In genomic region chr1:29793653-29794348, GRCh38 we compare ENCODE assay signal across 9 cellular contexts.
A peak's percentile ranks its signal among the peaks of the same experiment; 100 is the strongest.
DNase-seq lines count a peak whose midpoint lies in the region; ATAC-seq and TF ChIP-seq lines count a peak whose summit lies in the region.
"Had no signal": no experiment of that assay in that cellular context is flagged by ENCODE, and none has a peak within 500 bp of the region (broad histone marks: within the 10 kb centered on the region; RNA-seq: fewer than 3 reads in every experiment).

No MANE protein-coding gene starts in this region.

- H3K4me3 Mint-ChIP-seq in activated CD4-positive, alpha-beta T cell treated with anti-CD3 and anti-CD28 coated beads, Interleukin-2, amount 10 ng/mL, durations not matched to agents 24 days and 14 days: no peak overlapping the region
- no peak overlapping the region for H3K4me3 Mint-ChIP-seq in activated CD4-positive, alpha-beta T cell treated with anti-CD3 and anti-CD28 coated beads for 36 hours
- H3K4me3 Mint-ChIP-seq in Calu3 (ENCODE audit: low read depth, unreplicated experiment) (no peak overlapping the region), WTC11 (no peak overlapping the region), progenitor cell of endocrine pancreas (ENCODE audit: low read depth) (no peak overlapping the region)
- H3K4me3 Mint-ChIP-seq: CD4-positive, alpha-beta memory T cell had no signal

- peaks cover 3% of the 10 kb centered on the region for H3K27me3 Mint-ChIP-seq in activated CD4-positive, alpha-beta T cell treated with anti-CD3 and anti-CD28 coated beads, Interleukin-2, amount 10 ng/mL, durations not matched to agents 24 days and 14 days
- peaks cover 5% of the 10 kb centered on the region for H3K27me3 Mint-ChIP-seq in activated CD4-positive, alpha-beta T cell treated with anti-CD3 and anti-CD28 coated beads for 36 hours
- peaks cover 50% of the 10 kb centered on the region for H3K27me3 Mint-ChIP-seq in Calu3 (ENCODE audit: unreplicated experiment)
- H3K27me3 Mint-ChIP-seq in WTC11 (ENCODE audit: low read depth): no peaks in the 10 kb centered on the region; the same call in 1 of the 2 replicates
- H3K27me3 Mint-ChIP-seq in progenitor cell of endocrine pancreas: peaks cover 5% of the 10 kb centered on the region

- H3K9me3 Mint-ChIP-seq in activated CD4-positive, alpha-beta T cell treated with anti-CD3 and anti-CD28 coated beads, Interleukin-2, amount 10 ng/mL, durations not matched to agents 24 days and 14 days: peaks cover 7% of the 10 kb centered on the region
- peaks cover 9% of the 10 kb centered on the region for H3K9me3 Mint-ChIP-seq in activated CD4-positive, alpha-beta T cell treated with anti-CD3 and anti-CD28 coated beads for 36 hours (ENCODE audit: low read depth)
- H3K9me3 Mint-ChIP-seq in Calu3 (ENCODE audit: low read depth, unreplicated experiment): peaks cover 6% of the 10 kb centered on the region
- peaks cover 31% of the 10 kb centered on the region for H3K9me3 Mint-ChIP-seq in WTC11
- H3K9me3 Mint-ChIP-seq in progenitor cell of endocrine pancreas (ENCODE audit: low read depth): peaks cover 11% of the 10 kb centered on the region

- H3K27ac Mint-ChIP-seq in activated CD4-positive, alpha-beta T cell treated with anti-CD3 and anti-CD28 coated beads, Interleukin-2, amount 10 ng/mL, durations not matched to agents 24 days and 14 days: no peak overlapping the region
- no peak overlapping the region for H3K27ac Mint-ChIP-seq in activated CD4-positive, alpha-beta T cell treated with anti-CD3 and anti-CD28 coated beads for 36 hours
- peak overlapping the region; percentile 56 for H3K27ac Mint-ChIP-seq in Calu3 (ENCODE audit: unreplicated experiment)
- no peak overlapping the region for H3K27ac Mint-ChIP-seq in WTC11
- peak overlapping the region; percentile 64 for H3K27ac Mint-ChIP-seq in progenitor cell of endocrine pancreas
- H3K27ac Mint-ChIP-seq: CD4-positive, alpha-beta memory T cell had no signal

- TF ChIP-seq CTCF in Calu3 (IDR thresholded peaks at IDR 0.05; ENCODE audit: unreplicated experiment) (no peak), WTC11 (IDR thresholded peaks at IDR 0.05) (no peak), progenitor cell of endocrine pancreas (IDR thresholded peaks at IDR 0.05; ENCODE audit: unreplicated experiment) (no peak)

- peak; percentile 32 for DNase-seq in activated CD4-positive, alpha-beta T cell treated with anti-CD3 and anti-CD28 coated beads, Interleukin-2, amount 10 ng/mL, durations not matched to agents 24 days and 14 days
- DNase-seq in activated CD4-positive, alpha-beta T cell treated with anti-CD3 and anti-CD28 coated beads for 36 hours: no peak
- DNase-seq in Calu3 (no peak), WTC11 (ENCODE audit: low spot score) (no peak), progenitor cell of endocrine pancreas (ENCODE audit: low spot score, unreplicated experiment) (no peak), G401 (ENCODE audit: low spot score) (no peak), left lobe of liver (ENCODE audit: low spot score) (no peak)
- no peak for DNase-seq in stimulated activated CD4-positive, alpha-beta T cell treated with anti-CD3 and anti-CD28 coated beads, Interleukin-2, amount 100 ng/mL, for 48 hours

- POLR2A ChIA-PET in activated CD4-positive, alpha-beta T cell treated with anti-CD3 and anti-CD28 coated beads for 36 hours (lab: Charles Lee): no interaction called here
- POLR2A ChIA-PET in WTC11 (lab: Charles Lee): no interaction called here

- intact Hi-C loops in activated CD4-positive, alpha-beta T cell treated with anti-CD3 and anti-CD28 coated beads, Interleukin-2, amount 10 ng/mL, durations not matched to agents 24 days and 14 days (cut with micrococcal nuclease): no loop called here
- intact Hi-C loops in activated CD4-positive, alpha-beta T cell treated with anti-CD3 and anti-CD28 coated beads for 36 hours (cut with DNase I, micrococcal nuclease): loop anchor here (1.0 to 10.0 kb wide), 6 partner anchors 56 to 914 kb away; no protein-coding TSS in a partner anchor
- intact Hi-C loops in Calu3 (cut with micrococcal nuclease; ENCODE audit: unreplicated experiment): loop anchor here (2.0 to 10.0 kb wide), 3 partner anchors 111 to 317 kb away; no protein-coding TSS in a partner anchor

- in situ Hi-C loops in G401 (cut with HindIII; ENCODE audit: low sequenced_read_pairs): no loop called here

- ATAC-seq in activated CD4-positive, alpha-beta T cell treated with anti-CD3 and anti-CD28 coated beads for 36 hours: no peak
- no peak for ATAC-seq in WTC11
- no peak for ATAC-seq in left lobe of liver

- CTCF ChIA-PET in activated CD4-positive, alpha-beta T cell treated with anti-CD3 and anti-CD28 coated beads for 36 hours (lab: Charles Lee): interaction anchor here (0.9 to 1.3 kb wide), 5 partner anchors 22 to 587 kb away, joined by 3 to 7 read pairs (median 3); no protein-coding TSS in a partner anchor
- CTCF ChIA-PET in Calu3 (lab: Charles Lee) (interaction anchor here (0.5 to 1.2 kb wide), 9 partner anchors 46 to 1825 kb away, joined by 3 to 21 read pairs (median 4); no protein-coding TSS in a partner anchor), WTC11 (lab: Charles Lee) (interaction anchor here (0.6 to 1.7 kb wide), 37 partner anchors 8 to 587 kb away, joined by 3 to 37 read pairs (median 6); no protein-coding TSS in a partner anchor)

- peaks cover 2% of the 10 kb centered on the region for H3K4me1 Mint-ChIP-seq in activated CD4-positive, alpha-beta T cell treated with anti-CD3 and anti-CD28 coated beads, Interleukin-2, amount 10 ng/mL, durations not matched to agents 24 days and 14 days
- H3K4me1 Mint-ChIP-seq in activated CD4-positive, alpha-beta T cell treated with anti-CD3 and anti-CD28 coated beads for 36 hours: no peaks in the 10 kb centered on the region
- H3K4me1 Mint-ChIP-seq in Calu3 (ENCODE audit: low read depth, unreplicated experiment): peaks cover 9% of the 10 kb centered on the region
- H3K4me1 Mint-ChIP-seq in WTC11: peaks cover 4% of the 10 kb centered on the region; the same call in 1 of the 2 replicates
- no peaks in the 10 kb centered on the region for H3K4me1 Mint-ChIP-seq in progenitor cell of endocrine pancreas (ENCODE audit: low read depth)
- H3K4me1 Mint-ChIP-seq: CD4-positive, alpha-beta memory T cell had no signal

- H3K36me3 Mint-ChIP-seq in activated CD4-positive, alpha-beta T cell treated with anti-CD3 and anti-CD28 coated beads, Interleukin-2, amount 10 ng/mL, durations not matched to agents 24 days and 14 days (ENCODE audit: low read depth): no peaks in the 10 kb centered on the region
- H3K36me3 Mint-ChIP-seq in activated CD4-positive, alpha-beta T cell treated with anti-CD3 and anti-CD28 coated beads for 36 hours (ENCODE audit: low read depth): no peaks in the 10 kb centered on the region
- H3K36me3 Mint-ChIP-seq in Calu3 (ENCODE audit: insufficient read depth, unreplicated experiment) (no peaks in the 10 kb centered on the region), WTC11 (peaks cover 9% of the 10 kb centered on the region), progenitor cell of endocrine pancreas (ENCODE audit: insufficient read depth) (no peaks in the 10 kb centered on the region)
- H3K36me3 Mint-ChIP-seq: CD4-positive, alpha-beta memory T cell had no signal

- BruUV-seq in Calu3 (replicated peaks; lab: Mats Ljungman, UMichigan): no TSS peak

TF ChIP-seq in WTC11, 78 proteins besides CTCF, POLR2A, EP300 and RAD21:
- TF ChIP-seq FOXP1 (CRISPR knock-in tag; IDR thresholded peaks at IDR 0.05; ENCODE audit: borderline replicate concordance) (no peak), USF1 (CRISPR knock-in tag; IDR thresholded peaks at IDR 0.05) (peak; percentile 28; the same call in 1 of the 2 replicates), USF2 (CRISPR knock-in tag; IDR thresholded peaks at IDR 0.05) (peak; percentile 19; the same call in 1 of the 2 replicates), MAX (CRISPR knock-in tag; IDR thresholded peaks at IDR 0.05) (0 out of 2 replicates have a peak, but pooled peaks have one; percentile 15)

Comparison
In these comparisons a context has a peak if more than half of its experiments do, and no peak if none do; other contexts are left out.
1. H3K27ac Mint-ChIP-seq: peak in Calu3 (single experiment) and progenitor cell of endocrine pancreas (single experiment); none in activated CD4-positive, alpha-beta T cell treated with anti-CD3 and anti-CD28 coated beads, Interleukin-2, amount 10 ng/mL, durations not matched to agents 24 days and 14 days (single experiment), activated CD4-positive, alpha-beta T cell treated with anti-CD3 and anti-CD28 coated beads for 36 hours (single experiment) and WTC11 (single experiment).